Comparison of ENCODE assay signal across 11 cellular contexts in the genomic region with DNA sequence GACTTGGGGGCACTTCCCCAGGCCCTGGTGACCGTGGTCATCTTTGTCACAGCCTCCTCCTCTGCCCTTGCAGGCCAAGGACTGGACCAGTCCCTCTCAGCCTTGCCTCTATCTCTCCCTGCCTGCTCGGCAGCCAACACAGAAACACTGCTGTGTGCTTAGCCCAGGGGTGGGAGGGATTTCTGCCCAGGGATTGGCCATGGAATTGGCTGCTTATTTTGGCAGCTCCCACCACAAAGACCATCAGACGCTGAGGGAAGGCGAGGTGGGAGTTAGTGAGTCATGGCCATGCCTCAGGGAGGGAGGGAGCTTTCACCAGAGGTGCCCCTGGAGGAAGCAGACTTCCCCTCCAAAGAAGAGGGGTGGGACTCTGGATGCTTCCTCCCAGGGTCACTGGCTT. TPM values are rescaled to one million over a fixed set of nuclear protein-coding genes. Genes with fewer than 3 reads are reported as not detected.
DNase-seq lines count a peak whose midpoint lies in the region; ATAC-seq and TF ChIP-seq lines count a peak whose summit lies in the region.
"Had no signal": no experiment of that assay in that cellular context is flagged by ENCODE, and none has a peak within 500 bp of the region (broad histone marks: within the 10 kb centered on the region; RNA-seq: fewer than 3 reads in every experiment).

No MANE protein-coding gene starts in this region.

- peak; percentile 24 for DNase-seq in KBM-7
- peak; percentile 17 for DNase-seq in brain pericyte (ENCODE audit: low read depth, low spot score)
- no peak for DNase-seq in left lung
- no peak for DNase-seq in prostate gland (ENCODE audit: low spot score)
- DNase-seq in NCI-H1436 treated with DMSO at 0.1 percent for 48 hours (lab: John Stamatoyannopoulos, UW): no peak
- DNase-seq in NCI-H1930 (lab: John Stamatoyannopoulos, UW): no peak
- no peak for DNase-seq in naive thymus-derived CD8-positive, alpha-beta T cell
- DNase-seq: CD8-positive, alpha-beta memory T cell; KG1 had no signal

- H3K27me3 ChIP-seq in left lung (peaks cover 0 to 23% of the 10 kb centered on the region in 2 donors), prostate gland (replicated peaks; ENCODE audit: insufficient read depth) (no peaks in the 10 kb centered on the region)

- POLR2A ChIA-PET in naive thymus-derived CD8-positive, alpha-beta T cell (lab: Charles Lee): no interaction called here

- H3K27ac Mint-ChIP-seq in stimulated activated memory B cell treated with anti-CD40 and anti-IgM and Interleukin-4, amounts not matched to agents 10 μg/mL and 1 μg/mL and 100 μg/mL, for 72 hours: no peak overlapping the region
- H3K27ac Mint-ChIP-seq in naive thymus-derived CD8-positive, alpha-beta T cell: no peak overlapping the region

- H3K36me3 Mint-ChIP-seq in stimulated activated memory B cell treated with anti-CD40 and anti-IgM and Interleukin-4, amounts not matched to agents 10 μg/mL and 1 μg/mL and 100 μg/mL, for 72 hours: no peaks in the 10 kb centered on the region
- peaks cover 0 to 5% (median 1%) of the 10 kb centered on the region in 3 donors for H3K36me3 Mint-ChIP-seq in naive thymus-derived CD8-positive, alpha-beta T cell

- H3K27ac ChIP-seq in left lung (no peak overlapping the region), prostate gland (no peak overlapping the region)
- H3K27ac ChIP-seq: epithelial cell of prostate had no signal

- TF ChIP-seq CTCF in left lung (IDR thresholded peaks at IDR 0.05) (no peak), prostate gland (IDR thresholded peaks at IDR 0.05) (no peak)

- intact Hi-C loops in left lung (cut with DNase I): no loop called here
- intact Hi-C loops in prostate gland (cut with DNase I): no loop called here

- no peak for TF ChIP-seq POLR2A in prostate gland (IDR thresholded peaks at IDR 0.05)

- peak; percentile 25 for ATAC-seq in left lung
- ATAC-seq in stimulated activated memory B cell treated with anti-CD40 and anti-IgM and Interleukin-4, amounts not matched to agents 10 μg/mL and 1 μg/mL and 100 μg/mL, for 72 hours: peak; percentile 22
- ATAC-seq in naive thymus-derived CD8-positive, alpha-beta T cell: no peak

- no peak overlapping the region for H3K4me3 Mint-ChIP-seq in stimulated activated memory B cell treated with anti-CD40 and anti-IgM and Interleukin-4, amounts not matched to agents 10 μg/mL and 1 μg/mL and 100 μg/mL, for 72 hours
- H3K4me3 Mint-ChIP-seq in naive thymus-derived CD8-positive, alpha-beta T cell: no peak overlapping the region
- H3K4me3 Mint-ChIP-seq: CD8-positive, alpha-beta memory T cell had no signal

- no peaks in the 10 kb centered on the region for H3K9me3 Mint-ChIP-seq in stimulated activated memory B cell treated with anti-CD40 and anti-IgM and Interleukin-4, amounts not matched to agents 10 μg/mL and 1 μg/mL and 100 μg/mL, for 72 hours
- peaks cover 0 to 3% (median 0%) of the 10 kb centered on the region in 9 donors for H3K9me3 Mint-ChIP-seq in naive thymus-derived CD8-positive, alpha-beta T cell

- 56% methylated on average over 4 of the region's 4 CpGs for WGBS in prostate gland

- in situ Hi-C loops in KBM-7 (cut with MboI; ENCODE audit: low pct_unique_long_range_greater_than_20kb, low sequenced_read_pairs): no loop called here

- H3K4me3 ChIP-seq in left lung: no peak overlapping the region
- no peak overlapping the region for H3K4me3 ChIP-seq in prostate gland

- no peaks in the 10 kb centered on the region for H3K4me1 Mint-ChIP-seq in stimulated activated memory B cell treated with anti-CD40 and anti-IgM and Interleukin-4, amounts not matched to agents 10 μg/mL and 1 μg/mL and 100 μg/mL, for 72 hours
- no peaks in the 10 kb centered on the region for H3K4me1 Mint-ChIP-seq in naive thymus-derived CD8-positive, alpha-beta T cell

- no peaks in the 10 kb centered on the region for H3K36me3 ChIP-seq in left lung
- H3K36me3 ChIP-seq in prostate gland: no peaks in the 10 kb centered on the region

- peaks cover 40% of the 10 kb centered on the region for H3K27me3 Mint-ChIP-seq in stimulated activated memory B cell treated with anti-CD40 and anti-IgM and Interleukin-4, amounts not matched to agents 10 μg/mL and 1 μg/mL and 100 μg/mL, for 72 hours
- H3K27me3 Mint-ChIP-seq in naive thymus-derived CD8-positive, alpha-beta T cell: peaks cover 8 to 37% (median 28%) of the 10 kb centered on the region in 5 donors

- H3K4me1 ChIP-seq in left lung (no peaks in the 10 kb centered on the region), prostate gland (replicated peaks) (no peaks in the 10 kb centered on the region)

- H3K9me3 ChIP-seq in left lung (no peaks in the 10 kb centered on the region), prostate gland (no peaks in the 10 kb centered on the region)

RNA-seq across cellular contexts. Expression of gene B4GALNT3, which starts 21.1 kb away (rescaled TPM):
- total RNA-seq in left lung: 10 to 100 TPM; 31.4 to 34.0 TPM
- 10 to 100 TPM in 1 of 2 donors, 1 to 10 TPM in 1; 7.1 to 16.3 TPM for total RNA-seq in prostate gland
- total RNA-seq in naive thymus-derived CD8-positive, alpha-beta T cell: under 1 TPM; 0.34 to 0.66 TPM
- polyA plus RNA-seq in naive thymus-derived CD8-positive, alpha-beta T cell: 1 to 10 TPM in 1 of 3 donors, under 1 TPM in 2; 0.14 to 1.8 (median 0.40) TPM

Comparison
In these comparisons a context has a peak if more than half of its experiments do, and no peak if none do; other contexts are left out.
1. DNase-seq: peak in KBM-7 (single experiment) and brain pericyte (single experiment); none in left lung (0 of 2), prostate gland (single experiment), NCI-H1436 treated with DMSO at 0.1 percent for 48 hours (single experiment), NCI-H1930 (0 of 2) and naive thymus-derived CD8-positive, alpha-beta T cell (0 of 10).
2. ATAC-seq: peak in left lung (single experiment) and stimulated activated memory B cell treated with anti-CD40 and anti-IgM and Interleukin-4, amounts not matched to agents 10 μg/mL and 1 μg/mL and 100 μg/mL, for 72 hours (single experiment); none in naive thymus-derived CD8-positive, alpha-beta T cell (0 of 2).
3. RNA of gene B4GALNT3, which starts 21.1 kb away (total RNA-seq): 31.4 to 34.0 TPM in left lung and 7.1 to 16.3 TPM in prostate gland; 0.34 to 0.66 TPM in naive thymus-derived CD8-positive, alpha-beta T cell; every median in the first group is over 4 times any median in the second.